ENCODE assay signal across 1 cellular context in genomic region chr6:103908898-103909297, GRCh38.
TF ChIP-seq lines count a peak whose summit lies in the region.

No MANE protein-coding gene starts in this region.

TF ChIP-seq in WTC11, 78 proteins besides CTCF, POLR2A, EP300 and RAD21 (continued from another document):
- TF ChIP-seq ERG (CRISPR knock-in tag; IDR thresholded peaks at IDR 0.05), result no peak
